18 cellular contexts compared by ENCODE assay signal in genomic region chr12:27672654-27673053, GRCh38. TPM values are rescaled to one million over a fixed set of nuclear protein-coding genes. Genes with fewer than 3 reads are reported as not detected.
"Had no signal": no experiment of that assay in that cellular context is flagged by ENCODE, and none has a peak within 500 bp of the region (broad histone marks: within the 10 kb centered on the region; RNA-seq: fewer than 3 reads in every experiment).

No MANE protein-coding gene starts in this region.

- FAIRE-seq: islet of Langerhans, pancreas had no signal

- H3K27ac ChIP-seq: cardiac muscle cell, lower lobe of right lung, neutrophil, pancreas, WERI-Rb-1 had no signal

- H3K4me1 ChIP-seq: lower lobe of right lung, pancreas, vagina had no signal

- H3K4me3 ChIP-seq: cardiac muscle cell, lower lobe of right lung, pancreas, sigmoid colon, vagina had no signal

- ATAC-seq: activated T-cell treated with anti-CD3 and anti-CD28 coated beads, Interleukin-2, amount 50 U/mL, for 72 hours; lower lobe of right lung; natural killer cell treated with Interleukin-12 subunit alpha and Interleukin-12 subunit beta and Interleukin-15 and Interleukin-18, amount 100 ng/mL, for 72 hours; pancreas; stimulated activated naive B cell treated with anti-CD40 and anti-IgM and Interleukin-4, amounts not matched to agents 10 μg/mL and 1 μg/mL and 100 μg/mL, for 72 hours had no signal

- DNase-seq: activated CD4-positive, alpha-beta T cell treated with anti-CD3 and anti-CD28 coated beads for 1 hour; activated effector memory CD4-positive, alpha-beta T cell treated with anti-CD3 and anti-CD28 coated beads, Interleukin-2, amount 50 U/mL, for 16 hours; activated naive CD4-positive, alpha-beta T cell treated with anti-CD3 and anti-CD28 coated beads, Interleukin-2, amount 50 U/mL, for 16 hours; activated T-cell treated with anti-CD3 and anti-CD28 coated beads, Interleukin-2, amount 50 U/mL, for 72 hours; hippocampal formation; left cardiac atrium; lower lobe of right lung; pancreas; sigmoid colon; stimulated activated naive B cell treated with anti-CD40 and anti-IgM and Interleukin-4, amounts not matched to agents 10 μg/mL and 1 μg/mL and 100 μg/mL, for 72 hours; trophoblast cell; WERI-Rb-1 had no signal

- H3K9me3 ChIP-seq: lower lobe of right lung, neutrophil, pancreas, sigmoid colon, vagina had no signal

- H3K36me3 ChIP-seq: neutrophil, WERI-Rb-1 had no signal

- H3K27me3 ChIP-seq: cardiac muscle cell, neutrophil, pancreas, sigmoid colon, vagina had no signal

RNA-seq across cellular contexts. Expression of gene REP15, which starts 23.6 kb away (rescaled TPM):
- total RNA-seq: activated T-cell treated with anti-CD3 and anti-CD28 coated beads, Interleukin-2, amount 50 U/mL, for 72 hours; epithelial cell of proximal tubule; vagina had no signal
- polyA plus RNA-seq: cardiac muscle cell had no signal
